Comparison of ENCODE assay signal across 7 cellular contexts in genomic region chr5:1644810-1645571, GRCh38.
DNase-seq lines count a peak whose midpoint lies in the region; ATAC-seq, FAIRE-seq and TF ChIP-seq lines count a peak whose summit lies in the region.

No MANE protein-coding gene starts in this region.

- peaks cover 4 to 5% of the 10 kb centered on the region in 2 donors for H3K4me1 ChIP-seq in kidney (ENCODE audit: control insufficient read depth in 1 of 2, insufficient read depth in 1 of 2, low read depth in 1 of 2, low read length in 2 of 2)

- in situ Hi-C loops in GM13977 (cut with MboI; ENCODE audit: low pct_unique_long_range_greater_than_20kb, low sequenced_read_pairs, unreplicated experiment), result loop anchor here (25.0 kb wide), 1 partner anchor 708 kb away; no protein-coding TSS in a partner anchor

- DNase-seq in GM13977 (ENCODE audit: low spot score) (peak; percentile 90), NCI-H2196 treated with DMSO at 0.1 percent for 48 hours (lab: John Stamatoyannopoulos, UW; ENCODE audit: unreplicated experiment) (peak; percentile 71), caudate nucleus (lab: John Stamatoyannopoulos, UW) (peak in 56 of 61 donors; percentile 10 to 80 (median 52)), kidney (peak; percentile 90)
- peak; percentile 49 for DNase-seq in activated CD4-positive, CD25-positive, alpha-beta regulatory T cell treated with anti-CD3 and anti-CD28 coated beads, Interleukin-2, amount 50 U/mL, for 16 hours (ENCODE audit: low read depth, low spot score)
- DNase-seq in stimulated activated CD4-positive, alpha-beta T cell treated with anti-CD3 and anti-CD28 coated beads, Interleukin-15, amount 100 ng/mL, for 24 hours, result peak; percentile 85

- H3K27ac ChIP-seq in caudate nucleus (ENCODE audit: low read depth, low read length), result peak overlapping the region; percentile 73
- H3K27ac ChIP-seq in kidney (ENCODE audit: low read depth in 2 of 2, low read length in 2 of 2), result no peak overlapping the region

- TF ChIP-seq CTCF in GM13977 (IDR thresholded peaks at IDR 0.05; ENCODE audit: extremely low read depth, insufficient read depth, missing control alignments), result peak; percentile 98
- TF ChIP-seq CTCF in kidney (IDR thresholded peaks at IDR 0.05; ENCODE audit: borderline replicate concordance, extremely low read depth, insufficient read depth), result peak; percentile 95

- no peaks in the 10 kb centered on the region for H3K9me3 ChIP-seq in kidney (ENCODE audit: control insufficient read depth in 1 of 2, low read length in 2 of 2)

- H3K4me3 ChIP-seq in kidney (ENCODE audit: low read length in 2 of 2), result peak overlapping the region; percentile 34 to 52

- no peak overlapping the region for H3K9ac ChIP-seq in kidney (ENCODE audit: low read length in 2 of 2)

- no peak for FAIRE-seq in kidney (lab: Jason Lieb, UNC)

- intact Hi-C loops in kidney (cut with DNase I), result no loop called here

- H3K36me3 ChIP-seq in kidney (ENCODE audit: control insufficient read depth in 1 of 2, insufficient read depth in 2 of 2, low read length in 2 of 2), result no peaks in the 10 kb centered on the region

- ATAC-seq in HG02973 (IDR thresholded peaks at IDR 0.05; ENCODE audit: unreplicated experiment), result peak; percentile 80
